Comparison of ENCODE assay signal across 8 cellular contexts in genomic region chr1:28882009-28882628, GRCh38. TPM values are rescaled to one million over a fixed set of nuclear protein-coding genes. Genes with fewer than 3 reads are reported as not detected.
A peak's percentile ranks its signal among the peaks of the same experiment; 100 is the strongest.
DNase-seq lines count a peak whose midpoint lies in the region; ATAC-seq and TF ChIP-seq lines count a peak whose summit lies in the region.

No MANE protein-coding gene starts in this region.

- H3K4me3 ChIP-seq in CD8-positive, alpha-beta T cell (ENCODE audit: low read depth, low read length), result no peak overlapping the region
- H3K4me3 ChIP-seq in lower leg skin (ENCODE audit: low read depth, poor library complexity, severe bottlenecking), result no peak overlapping the region

- H3K9me3 ChIP-seq in CD8-positive, alpha-beta T cell (ENCODE audit: low read length), result no peaks in the 10 kb centered on the region

- no peak overlapping the region for H3K4me3 Mint-ChIP-seq in CD8-positive, alpha-beta T cell

- H3K9me3 Mint-ChIP-seq in CD8-positive, alpha-beta T cell, result no peaks in the 10 kb centered on the region

- ATAC-seq in CD8-positive, alpha-beta T cell, result no peak
- no peak for ATAC-seq in GM21825 (IDR thresholded peaks at IDR 0.05; ENCODE audit: unreplicated experiment)

- TF ChIP-seq POLR2A in lower leg skin (IDR thresholded peaks at IDR 0.05), result no peak

- H3K27ac Mint-ChIP-seq in CD8-positive, alpha-beta T cell, result peak overlapping the region; percentile 61

- peak; percentile 54 to 87 (median 77) for DNase-seq in CD8-positive, alpha-beta T cell
- DNase-seq in HPDE6-E6E7 (ENCODE audit: extremely low spot score), result peak; percentile 81
- peak; percentile 81 for DNase-seq in NCI-H748 treated with DMSO at 0.1 percent for 48 hours (lab: John Stamatoyannopoulos, UW)
- peak; percentile 57 to 80 for DNase-seq in activated CD4-positive, alpha-beta T cell treated with anti-CD3 and anti-CD28 coated beads, Interleukin-2, amount 50 U/mL, for 24 hours (ENCODE audit: low read depth in 1 of 2, low spot score in 1 of 2)
- DNase-seq in dedifferentiated amniotic fluid mesenchymal stem cell (ENCODE audit: extremely low spot score), result peak; percentile 83
- peak; percentile 85 to 96 for DNase-seq in lower leg skin (ENCODE audit: low spot score in 2 of 2)
- DNase-seq in stimulated activated CD4-positive, alpha-beta T cell treated with anti-CD3 and anti-CD28 coated beads, TNF-alpha, amount 100 ng/mL, for 48 hours (ENCODE audit: low read depth in 3 of 3), result peak; percentile 58 to 76 (median 73)

- no peaks in the 10 kb centered on the region for H3K27me3 ChIP-seq in CD8-positive, alpha-beta T cell (ENCODE audit: insufficient read depth, low read length)

- H3K4me1 Mint-ChIP-seq in CD8-positive, alpha-beta T cell (ENCODE audit: low read depth), result peaks cover 43% of the 10 kb centered on the region

- H3K27me3 Mint-ChIP-seq in CD8-positive, alpha-beta T cell (ENCODE audit: low read depth), result no peaks in the 10 kb centered on the region

- CTCF ChIA-PET in CD8-positive, alpha-beta T cell (lab: Charles Lee), result interaction anchor here (0.6 to 11.7 kb wide), 62 partner anchors 9 to 500 kb away, joined by 3 to 238 read pairs (median 4); partner anchors contain the start of genes EPB41, SRSF4 and TMEM200B

- TF ChIP-seq CTCF in CD8-positive, alpha-beta T cell (IDR thresholded peaks at IDR 0.05), result peak; percentile 87
- peak in 1 of 3 donors; percentile 90 for TF ChIP-seq CTCF in lower leg skin (IDR thresholded peaks at IDR 0.05)

- H3K4me1 ChIP-seq in CD8-positive, alpha-beta T cell (ENCODE audit: insufficient read depth, low read length), result peaks cover 34% of the 10 kb centered on the region

- intact Hi-C loops in CD8-positive, alpha-beta T cell (cut with DNase I, micrococcal nuclease), result loop anchor here (1.0 to 5.0 kb wide), 5 partner anchors 101 to 321 kb away; partner anchors contain the start of gene TMEM200B (in 1 of the 2)
- intact Hi-C loops in lower leg skin (cut with DNase I; ENCODE audit: low total_unique reads), result loop anchor here (5.0 kb wide), 1 partner anchor 150 kb away; no protein-coding TSS in a partner anchor

- no peak overlapping the region for H3K27ac ChIP-seq in CD8-positive, alpha-beta T cell (ENCODE audit: low read depth, low read length)

- H3K36me3 ChIP-seq in CD8-positive, alpha-beta T cell (ENCODE audit: insufficient read depth, low read length), result no peaks in the 10 kb centered on the region

- 29 to 33% methylated on average over 13 of the region's 13 CpGs for WGBS in lower leg skin, 2 donors

- H3K36me3 Mint-ChIP-seq in CD8-positive, alpha-beta T cell, result peaks cover 3% of the 10 kb centered on the region

- POLR2A ChIA-PET in CD8-positive, alpha-beta T cell (lab: Charles Lee), result interaction anchor here (0.6 to 1.0 kb wide), 3 partner anchors 151 to 181 kb away, joined by 3 read pairs; no protein-coding TSS in a partner anchor

RNA-seq across cellular contexts. Expression of gene EPB41, which starts 32.2 kb away (rescaled TPM):
- total RNA-seq in CD8-positive, alpha-beta T cell, result 100 to 1,000 TPM; 109 to 117 TPM
- total RNA-seq in lower leg skin, result 10 to 100 TPM; 41.1 to 60.2 (median 50.3) TPM
